ENCODE assay signal across 21 cellular contexts in the genomic region with DNA sequence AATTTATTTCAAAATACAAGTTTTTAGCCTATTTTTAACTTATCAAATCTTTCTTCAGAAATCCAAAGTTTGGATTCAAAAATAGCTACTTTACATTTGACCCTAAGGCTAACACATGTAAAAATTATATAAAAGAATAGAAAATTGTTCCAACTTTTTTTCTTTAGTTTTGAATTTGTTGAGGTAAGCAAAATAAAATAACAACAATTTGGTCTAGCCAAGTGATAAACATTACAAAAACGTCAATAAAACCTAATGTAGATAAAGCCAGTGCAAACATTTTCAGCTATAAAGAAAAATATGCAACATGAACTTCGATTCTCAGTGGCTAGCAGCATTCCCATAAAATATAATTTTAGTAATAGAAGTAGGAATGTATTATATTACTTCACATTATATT.
DNase-seq lines count a peak whose midpoint lies in the region; ATAC-seq, FAIRE-seq and TF ChIP-seq lines count a peak whose summit lies in the region.
"Had no signal": no experiment of that assay in that cellular context is flagged by ENCODE, and none has a peak within 500 bp of the region (broad histone marks: within the 10 kb centered on the region; RNA-seq: fewer than 3 reads in every experiment).

No MANE protein-coding gene starts in this region.

- WGBS in HepG2 (ENCODE audit: low lambda C conversion rate) = 4% methylated on average over 2 of the region's 2 CpGs
- WGBS in right lobe of liver (ENCODE audit: insufficient coverage, low coverage, low lambda C conversion rate, missing lambda C conversion rate) = 32% methylated on average over 2 of the region's 2 CpGs
- WGBS in IMR-90 (ENCODE audit: extremely low coverage in 2 of 2, insufficient read length in 1 of 2), 2 experiments = no CpG with 5 or more reads among the region's 2 CpGs
- WGBS in K562 (ENCODE audit: insufficient coverage, low coverage, missing lambda C conversion rate) = 15% methylated on average over 2 of the region's 2 CpGs

- H2BK120ac ChIP-seq in IMR-90 (ENCODE audit: low read depth, low read length) = no peak overlapping the region

- H3K27me3 ChIP-seq in HepG2 (ENCODE audit: control insufficient read depth in 1 of 2, insufficient read depth in 2 of 2, low read length in 2 of 2) (no peaks in the 10 kb centered on the region), right lobe of liver (no peaks in the 10 kb centered on the region), IMR-90 (ENCODE audit: control insufficient read depth, insufficient read depth, low read length) (no peaks in the 10 kb centered on the region), K562 (ENCODE audit: control insufficient read depth in 2 of 2, insufficient read depth in 2 of 2, low read length in 2 of 2) (no peaks in the 10 kb centered on the region), tibial artery (no peaks in the 10 kb centered on the region)
- H3K27me3 ChIP-seq: BLaER1 had no signal

- no peak overlapping the region for H2BK15ac ChIP-seq in IMR-90 (ENCODE audit: low read depth, low read length)

- H3K23ac ChIP-seq in IMR-90 (ENCODE audit: low read depth, low read length) = no peak overlapping the region

- H4K8ac ChIP-seq in IMR-90 (ENCODE audit: low read depth in 2 of 2, low read length in 2 of 2) = no peak overlapping the region

- H3K14ac ChIP-seq in IMR-90 (replicated peaks; ENCODE audit: low read depth, low read length) = no peak overlapping the region

- no peak overlapping the region for H2AFZ ChIP-seq in HepG2 (ENCODE audit: low read length)
- no peak overlapping the region for H2AFZ ChIP-seq in IMR-90 (replicated peaks; ENCODE audit: low read length, poor library complexity)
- H2AFZ ChIP-seq in K562 (ENCODE audit: low read depth, low read length) = no peak overlapping the region
- H2AFZ ChIP-seq: GM23338 had no signal

- H4K5ac ChIP-seq in IMR-90 (ENCODE audit: low read depth, low read length) = no peak overlapping the region

- TF ChIP-seq CTCF in HepG2 (CRISPR knock-in tag; IDR thresholded peaks at IDR 0.05) (no peak), right lobe of liver (IDR thresholded peaks at IDR 0.05) (no peak), IMR-90 (conservative IDR thresholded peaks at IDR 0.05; ENCODE audit: low read depth, low read length) (no peak), K562 (IDR thresholded peaks at IDR 0.05 in 2 of 3, conservative IDR thresholded peaks at IDR 0.05 in 1 of 3; ENCODE audit: insufficient read depth in 2 of 3, low read depth in 1 of 3, low read length in 3 of 3) (no peak), tibial artery (IDR thresholded peaks at IDR 0.05) (no peak)

- TF ChIP-seq RAD21 in HepG2 (CRISPR knock-in tag; IDR thresholded peaks at IDR 0.05) (no peak), IMR-90 (IDR thresholded peaks at IDR 0.05; ENCODE audit: low read length) (no peak), K562 (CRISPR knock-in tag; conservative IDR thresholded peaks at IDR 0.05 in 1 of 2, IDR thresholded peaks at IDR 0.05 in 1 of 2) (no peak)

- POLR2A ChIA-PET in HepG2 (lab: Yijun Ruan, JAX) (no interaction called here), IMR-90 (lab: Charles Lee; ENCODE audit: unreplicated experiment) (no interaction called here), K562 (lab: Yijun Ruan, JAX) (no interaction called here)

- no peak overlapping the region for H4K91ac ChIP-seq in IMR-90 (ENCODE audit: insufficient read depth, low read depth, low read length)

- no peaks in the 10 kb centered on the region for H3K36me3 ChIP-seq in HepG2 (replicated peaks in 1 of 2; ENCODE audit: control insufficient read depth in 1 of 2, insufficient read depth in 2 of 2, low read length in 2 of 2)
- no peaks in the 10 kb centered on the region for H3K36me3 ChIP-seq in right lobe of liver
- no peaks in the 10 kb centered on the region for H3K36me3 ChIP-seq in IMR-90 (ENCODE audit: control insufficient read depth, insufficient read depth, low read length)
- no peaks in the 10 kb centered on the region for H3K36me3 ChIP-seq in K562 (ENCODE audit: control insufficient read depth, insufficient read depth, low read length)
- no peaks in the 10 kb centered on the region for H3K36me3 ChIP-seq in tibial artery
- H3K36me3 ChIP-seq: BLaER1 had no signal

- H3K4me3 ChIP-seq in HepG2 (replicated peaks in 1 of 3; ENCODE audit: insufficient read depth in 1 of 3, low read depth in 2 of 3, low read length in 3 of 3) = no peak overlapping the region
- no peak overlapping the region for H3K4me3 ChIP-seq in right lobe of liver
- H3K4me3 ChIP-seq in IMR-90 (ENCODE audit: insufficient read depth, low read depth, low read length) = no peak overlapping the region
- H3K4me3 ChIP-seq in K562 = no peak overlapping the region
- no peak overlapping the region for H3K4me3 ChIP-seq in tibial artery
- H3K4me3 ChIP-seq: BLaER1, GM23338 had no signal

- H3K9ac ChIP-seq in HepG2 (ENCODE audit: insufficient read depth, low read depth, low read length) = no peak overlapping the region
- H3K9ac ChIP-seq in IMR-90 (ENCODE audit: low read depth, low read length) = no peak overlapping the region
- no peak overlapping the region for H3K9ac ChIP-seq in K562 (ENCODE audit: insufficient read depth in 1 of 2, low read depth in 2 of 2, low read length in 2 of 2)
- H3K9ac ChIP-seq: BLaER1 had no signal

- H3K4ac ChIP-seq in IMR-90 (ENCODE audit: low read depth, low read length) = no peak overlapping the region

- dilution Hi-C loops in IMR-90 (cut with HindIII; ENCODE audit: low sequenced_read_pairs, unreplicated experiment) = no loop called here

- intact Hi-C loops in HepG2 (cut with micrococcal nuclease; ENCODE audit: unreplicated experiment) = no loop called here
- intact Hi-C loops in right lobe of liver (cut with DNase I) = no loop called here
- intact Hi-C loops in IMR-90 (cut with micrococcal nuclease) = no loop called here
- intact Hi-C loops in K562 (cut with micrococcal nuclease) = no loop called here
- intact Hi-C loops in tibial artery (cut with DNase I; ENCODE audit: low total_unique reads) = no loop called here

- TF ChIP-seq POLR2A in HepG2 (IDR thresholded peaks at IDR 0.05; ENCODE audit: insufficient read depth in 1 of 2, low read depth in 2 of 2, low read length in 2 of 2) = no peak
- TF ChIP-seq POLR2A in right lobe of liver (IDR thresholded peaks at IDR 0.05) = no peak
- no peak for TF ChIP-seq POLR2A in IMR-90 (IDR thresholded peaks at IDR 0.05; ENCODE audit: low read depth, low read length)
- no peak for TF ChIP-seq POLR2A in K562 (conservative IDR thresholded peaks at IDR 0.05)

- H3K4me1 ChIP-seq in HepG2 (ENCODE audit: insufficient read depth, low read length) (no peaks in the 10 kb centered on the region), right lobe of liver (no peaks in the 10 kb centered on the region), IMR-90 (ENCODE audit: control insufficient read depth, insufficient read depth, low read length) (no peaks in the 10 kb centered on the region), K562 (replicated peaks in 1 of 2; ENCODE audit: control insufficient read depth in 2 of 2, insufficient read depth in 2 of 2, low read length in 2 of 2) (no peaks in the 10 kb centered on the region; a peak in 1 of 5 replicates), tibial artery (no peaks in the 10 kb centered on the region)
- H3K4me1 ChIP-seq: Caco-2 had no signal

- H2BK5ac ChIP-seq in IMR-90 (ENCODE audit: low read depth, low read length, poor library complexity, severe bottlenecking) = no peak overlapping the region

- H2AK5ac ChIP-seq in IMR-90 (ENCODE audit: low read depth, low read length) = no peak overlapping the region

- CTCF ChIA-PET in HepG2 (lab: Yijun Ruan, JAX; ENCODE audit: low intra/inter-chr PET ratio, low total read pairs) = no interaction called here
- CTCF ChIA-PET in IMR-90 (lab: Yijun Ruan, JAX) = no interaction called here
- CTCF ChIA-PET in K562 (lab: Yijun Ruan, JAX; ENCODE audit: low intra/inter-chr PET ratio) = no interaction called here

- FAIRE-seq in HepG2 (lab: Jason Lieb, UNC) = no peak
- no peak for FAIRE-seq in K562 (lab: Jason Lieb, UNC)
- FAIRE-seq: G401.6, GM12892 had no signal

- H3K9me3 ChIP-seq in HepG2 (ENCODE audit: low read length) = no peaks in the 10 kb centered on the region
- H3K9me3 ChIP-seq in right lobe of liver = no peaks in the 10 kb centered on the region
- no peaks in the 10 kb centered on the region for H3K9me3 ChIP-seq in IMR-90 (ENCODE audit: control insufficient read depth, insufficient read depth, low read length)
- no peaks in the 10 kb centered on the region for H3K9me3 ChIP-seq in K562 (replicated peaks; ENCODE audit: control insufficient read depth, insufficient read depth, low read depth, low read length)
- no peaks in the 10 kb centered on the region for H3K9me3 ChIP-seq in tibial artery
- H3K9me3 ChIP-seq: BLaER1, Caco-2 had no signal

- no peak for ATAC-seq in HepG2
- no peak for ATAC-seq in right lobe of liver
- ATAC-seq in IMR-90 (ENCODE audit: low read depth) = no peak
- ATAC-seq in K562 = no peak
- ATAC-seq: CD8-positive, alpha-beta T cell; GM23338; HCT116 had no signal

- BruUV-seq in HepG2 (replicated peaks; lab: Mats Ljungman, UMichigan) (no TSS peak), IMR-90 (replicated peaks; lab: Mats Ljungman, UMichigan) (no TSS peak), K562 (replicated peaks; lab: Mats Ljungman, UMichigan) (no TSS peak)

- no peak overlapping the region for H2AK9ac ChIP-seq in IMR-90 (replicated peaks; ENCODE audit: low read depth, low read length, poor library complexity)

- H3K79me2 ChIP-seq in HepG2 (ENCODE audit: insufficient read depth, low read length) (no peaks in the 10 kb centered on the region), K562 (ENCODE audit: control insufficient read depth, insufficient read depth, low read length) (no peaks in the 10 kb centered on the region)

- H2BK20ac ChIP-seq in IMR-90 (ENCODE audit: low read depth, low read length) = no peak overlapping the region

- no peak for TF ChIP-seq EP300 in HepG2 (IDR thresholded peaks at IDR 0.05; ENCODE audit: low read depth in 2 of 2, low read length in 2 of 2)
- TF ChIP-seq EP300 in HepG2 (CRISPR knock-in tag; IDR thresholded peaks at IDR 0.05; ENCODE audit: borderline replicate concordance) = no peak
- no peak for TF ChIP-seq EP300 in K562 (IDR thresholded peaks at IDR 0.05; ENCODE audit: low read length)

- H3K79me1 ChIP-seq in IMR-90 (ENCODE audit: low read depth in 1 of 2, low read length in 2 of 2) = no peaks in the 10 kb centered on the region

- no peak overlapping the region for H3K56ac ChIP-seq in IMR-90 (ENCODE audit: extremely low read depth, insufficient read depth, low read length)

- H3K4me2 ChIP-seq in HepG2 (ENCODE audit: low read depth, low read length) (no peak overlapping the region), IMR-90 (ENCODE audit: low read depth, low read length) (no peak overlapping the region), K562 (ENCODE audit: insufficient read depth, low read length) (no peak overlapping the region)
- H3K4me2 ChIP-seq: BLaER1, GM23338 had no signal

- H3K9me1 ChIP-seq in IMR-90 (ENCODE audit: insufficient read depth, low read length) (no peaks in the 10 kb centered on the region), K562 (ENCODE audit: control insufficient read depth, insufficient read depth, low read length) (no peaks in the 10 kb centered on the region)

- no peaks in the 10 kb centered on the region for H4K20me1 ChIP-seq in HepG2 (ENCODE audit: insufficient read depth, low read length)
- no peaks in the 10 kb centered on the region for H4K20me1 ChIP-seq in IMR-90 (ENCODE audit: insufficient read depth, low read length)
- no peaks in the 10 kb centered on the region for H4K20me1 ChIP-seq in K562 (replicated peaks; ENCODE audit: control insufficient read depth, insufficient read depth, low read length)
- H4K20me1 ChIP-seq: BLaER1 had no signal

- DNase-seq in HepG2 (ENCODE audit: low spot score) (no peak), right lobe of liver (no peak), IMR-90 (no peak), K562 (ENCODE audit: extremely low read depth in 1 of 4, low spot score in 3 of 4) (no peak), dermis blood vessel endothelial cell (no peak), tibial artery (no peak), NCI-H1105 (lab: John Stamatoyannopoulos, UW) (no peak)
- DNase-seq: 8988T; Caco-2; CD4-positive, CD25-positive, alpha-beta regulatory T cell; CD8-positive, alpha-beta T cell; DMS153; DND-41; H9; HFFc6 had no signal

- no peak overlapping the region for H3K18ac ChIP-seq in IMR-90 (ENCODE audit: low read depth, low read length)

- in situ Hi-C loops in HepG2 (cut with HindIII; ENCODE audit: extremely low pct_ligation_motif_present, low pct_unique_long_range_greater_than_20kb) = no loop called here
- in situ Hi-C loops in IMR-90 (cut with MboI; ENCODE audit: low sequenced_read_pairs) = no loop called here
- in situ Hi-C loops in K562 (cut with MboI) = no loop called here

- H3K27ac ChIP-seq in HepG2 (ENCODE audit: extremely low read length, insufficient read depth, low read length) = no peak overlapping the region
- H3K27ac ChIP-seq in right lobe of liver = no peak overlapping the region
- H3K27ac ChIP-seq in IMR-90 (ENCODE audit: insufficient read depth, low read length) = no peak overlapping the region
- no peak overlapping the region for H3K27ac ChIP-seq in K562 (ENCODE audit: extremely low read depth, low read depth, low read length)
- H3K27ac ChIP-seq in tibial artery = no peak overlapping the region
- H3K27ac ChIP-seq: BLaER1, C4-2B had no signal

Comparison
In these comparisons a context has a peak if more than half of its experiments do, and no peak if none do; other contexts are left out.
1. Of the 241 proteins assayed by ChIP-seq in both HepG2 and K562: peak only in HepG2: MAFF; only in K562: none; in both: none; in neither: 239; mixed calls (peak in some experiments, not most) for 1.